8 cellular contexts compared by ENCODE assay signal in genomic region chr6:16947461-16948159, GRCh38.
DNase-seq lines count a peak whose midpoint lies in the region; ATAC-seq, FAIRE-seq and TF ChIP-seq lines count a peak whose summit lies in the region.

No MANE protein-coding gene starts in this region.

- intact Hi-C loops in IMR-90 (cut with micrococcal nuclease), result loop anchor here (5.0 kb wide), 1 partner anchor 180 kb away; no protein-coding TSS in a partner anchor
- intact Hi-C loops in left colon (cut with DNase I, micrococcal nuclease), result no loop called here
- intact Hi-C loops in kidney (cut with DNase I), result no loop called here

- H4K5ac ChIP-seq in IMR-90 (ENCODE audit: low read depth, low read length), result peak overlapping the region; percentile 87

- no peak for TF ChIP-seq RAD21 in A549 (conservative IDR thresholded peaks at IDR 0.05 in 1 of 2, IDR thresholded peaks at IDR 0.05 in 1 of 2)
- TF ChIP-seq RAD21 in IMR-90 (IDR thresholded peaks at IDR 0.05; ENCODE audit: low read length), result no peak

- POLR2A ChIA-PET in A549 (lab: Yijun Ruan, JAX) (no interaction called here), IMR-90 (lab: Charles Lee; ENCODE audit: unreplicated experiment) (no interaction called here)

- TF ChIP-seq POLR2A in A549 (IDR thresholded peaks at IDR 0.05; ENCODE audit: low read length), result no peak
- no peak for TF ChIP-seq POLR2A in IMR-90 (IDR thresholded peaks at IDR 0.05; ENCODE audit: low read depth, low read length)

- H3K4ac ChIP-seq in IMR-90 (ENCODE audit: low read depth, low read length), result peak overlapping the region; percentile 84

- TSS peak; percentile 90 for BruUV-seq in IMR-90 (replicated peaks; lab: Mats Ljungman, UMichigan)

- H3K27ac ChIP-seq in A549, result 0 out of 6 replicates have a peak overlapping the region, but pooled peaks of 1 of the 2 experiments have one; percentile 40
- H3K27ac ChIP-seq in IMR-90 (ENCODE audit: insufficient read depth, low read length), result peak overlapping the region; percentile 79
- H3K27ac ChIP-seq in kidney (ENCODE audit: low read depth in 2 of 2, low read length in 2 of 2), result no peak overlapping the region

- H3K18ac ChIP-seq in IMR-90 (ENCODE audit: low read depth, low read length), result peak overlapping the region; percentile 96; the same call in 1 of the 2 replicates

- in situ Hi-C loops in IMR-90 (cut with MboI; ENCODE audit: low sequenced_read_pairs), result no loop called here

- peak overlapping the region; percentile 68 for H4K91ac ChIP-seq in IMR-90 (ENCODE audit: insufficient read depth, low read depth, low read length)

- DNase-seq in A549 (ENCODE audit: low read depth in 1 of 2, low spot score in 1 of 2) (peak in 1 of 2 experiments; percentile 58), IMR-90 (peak; percentile 98), amniotic epithelial cell (ENCODE audit: low read depth) (peak; percentile 96), left colon (peak in 1 of 2 donors; percentile 28), ecto neural progenitor cell (ENCODE audit: low spot score) (no peak), kidney (no peak), 8988T (no peak)

- peak overlapping the region; percentile 42; the same call in 1 of the 2 replicates for H3K9ac ChIP-seq in IMR-90 (ENCODE audit: low read depth, low read length)
- H3K9ac ChIP-seq in kidney (ENCODE audit: low read length in 2 of 2), result no peak overlapping the region

- H3K56ac ChIP-seq in IMR-90 (ENCODE audit: extremely low read depth, insufficient read depth, low read length), result peak overlapping the region; percentile 51

- peak overlapping the region; percentile 94 for H2BK20ac ChIP-seq in IMR-90 (ENCODE audit: low read depth, low read length)

- no peaks in the 10 kb centered on the region for H3K27me3 ChIP-seq in IMR-90 (ENCODE audit: control insufficient read depth, insufficient read depth, low read length)

- WGBS in A549 (ENCODE audit: missing lambda C conversion rate), result 28% methylated on average over 4 of the region's 4 CpGs
- WGBS in IMR-90 (ENCODE audit: extremely low coverage in 2 of 2, insufficient read length in 1 of 2), 2 experiments, result no CpG with 5 or more reads among the region's 4 CpGs

- H3K23ac ChIP-seq in IMR-90 (ENCODE audit: low read depth, low read length), result peak overlapping the region; percentile 90

- FAIRE-seq in A549 (lab: Jason Lieb, UNC), result no peak
- no peak for FAIRE-seq in kidney (lab: Jason Lieb, UNC)

- no peaks in the 10 kb centered on the region for H4K20me1 ChIP-seq in IMR-90 (ENCODE audit: insufficient read depth, low read length)

- TF ChIP-seq CTCF in A549 (IDR thresholded peaks at IDR 0.05) (no peak), IMR-90 (conservative IDR thresholded peaks at IDR 0.05; ENCODE audit: low read depth, low read length) (no peak), kidney (IDR thresholded peaks at IDR 0.05; ENCODE audit: borderline replicate concordance, extremely low read depth, insufficient read depth) (no peak)

- peak in 1 of 2 experiments; percentile 62; a peak in 2 of 6 replicates for ATAC-seq in A549
- ATAC-seq in IMR-90 (ENCODE audit: low read depth), result peak; percentile 95
- ATAC-seq in left colon, result peak; percentile 50
- ATAC-seq in GM19397 (IDR thresholded peaks at IDR 0.05; ENCODE audit: unreplicated experiment), result no peak

- H2AFZ ChIP-seq in IMR-90 (replicated peaks; ENCODE audit: low read length, poor library complexity), result peak overlapping the region; percentile 11

- H2AK9ac ChIP-seq in IMR-90 (replicated peaks; ENCODE audit: low read depth, low read length, poor library complexity), result no peak overlapping the region

- peak overlapping the region; percentile 80 for H2BK15ac ChIP-seq in IMR-90 (ENCODE audit: low read depth, low read length)

- peak overlapping the region; percentile 98 for H2BK5ac ChIP-seq in IMR-90 (ENCODE audit: low read depth, low read length, poor library complexity, severe bottlenecking)

- H3K36me3 ChIP-seq in IMR-90 (ENCODE audit: control insufficient read depth, insufficient read depth, low read length) (no peaks in the 10 kb centered on the region), kidney (ENCODE audit: control insufficient read depth in 1 of 2, insufficient read depth in 2 of 2, low read length in 2 of 2) (no peaks in the 10 kb centered on the region)

- peak overlapping the region; percentile 80 to 92 for H4K8ac ChIP-seq in IMR-90 (ENCODE audit: low read depth in 2 of 2, low read length in 2 of 2)

- H3K4me1 ChIP-seq in A549 (0 out of 3 replicates have a peak, but pooled peaks cover 4% of the 10 kb centered on the region), IMR-90 (ENCODE audit: control insufficient read depth, insufficient read depth, low read length) (peaks cover 21% of the 10 kb centered on the region), kidney (ENCODE audit: control insufficient read depth in 1 of 2, insufficient read depth in 1 of 2, low read depth in 1 of 2, low read length in 2 of 2) (peaks cover 0 to 3% of the 10 kb centered on the region in 2 donors)

- H3K4me2 ChIP-seq in A549 (peak overlapping the region; percentile 23; the same call in 1 of the 3 replicates), IMR-90 (ENCODE audit: low read depth, low read length) (peak overlapping the region; percentile 84; the same call in 1 of the 2 replicates)

- no peak overlapping the region for H3K4me3 ChIP-seq in A549
- no peak overlapping the region for H3K4me3 ChIP-seq in IMR-90 (ENCODE audit: insufficient read depth, low read depth, low read length)
- H3K4me3 ChIP-seq in kidney (ENCODE audit: low read length in 2 of 2), result no peak overlapping the region

- no peaks in the 10 kb centered on the region for H3K79me1 ChIP-seq in IMR-90 (ENCODE audit: low read depth in 1 of 2, low read length in 2 of 2)

- dilution Hi-C loops in IMR-90 (cut with HindIII; ENCODE audit: low sequenced_read_pairs, unreplicated experiment), result no loop called here

- peak overlapping the region; percentile 97 for H2BK120ac ChIP-seq in IMR-90 (ENCODE audit: low read depth, low read length)

- peaks cover 6% of the 10 kb centered on the region; the same call in 1 of the 2 replicates for H3K9me1 ChIP-seq in IMR-90 (ENCODE audit: insufficient read depth, low read length)

- peak overlapping the region; percentile 57 for H2AK5ac ChIP-seq in IMR-90 (ENCODE audit: low read depth, low read length)

- peak overlapping the region; percentile 87 for H3K14ac ChIP-seq in IMR-90 (replicated peaks; ENCODE audit: low read depth, low read length)

- CTCF ChIA-PET in A549 (lab: Yijun Ruan, JAX) (interaction anchor here (3.9 kb wide), 1 partner anchor 16 kb away, joined by 19 read pairs; no protein-coding TSS in a partner anchor), IMR-90 (lab: Yijun Ruan, JAX) (no interaction called here)

- H3K9me3 ChIP-seq in A549 (no peaks in the 10 kb centered on the region), IMR-90 (ENCODE audit: control insufficient read depth, insufficient read depth, low read length) (no peaks in the 10 kb centered on the region; the same call in 1 of the 2 replicates), kidney (ENCODE audit: control insufficient read depth in 1 of 2, low read length in 2 of 2) (no peaks in the 10 kb centered on the region)

- TF ChIP-seq EP300 in A549 (IDR thresholded peaks at IDR 0.05), result no peak

TF ChIP-seq in A549, 52 proteins besides CTCF, POLR2A, EP300 and RAD21:
- TF ChIP-seq, protein P1, sequence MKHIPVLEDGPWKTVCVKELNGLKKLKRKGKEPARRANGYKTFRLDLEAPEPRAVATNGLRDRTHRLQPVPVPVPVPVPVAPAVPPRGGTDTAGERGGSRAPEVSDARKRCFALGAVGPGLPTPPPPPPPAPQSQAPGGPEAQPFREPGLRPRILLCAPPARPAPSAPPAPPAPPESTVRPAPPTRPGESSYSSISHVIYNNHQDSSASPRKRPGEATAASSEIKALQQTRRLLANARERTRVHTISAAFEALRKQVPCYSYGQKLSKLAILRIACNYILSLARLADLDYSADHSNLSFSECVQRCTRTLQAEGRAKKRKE (CRISPR knock-in tag; IDR thresholded peaks at IDR 0.05; ENCODE audit: low read depth), result no peak
- TF ChIP-seq ZC3H11A (IDR thresholded peaks at IDR 0.05), result no peak
- no peak for TF ChIP-seq ZSCAN20 (CRISPR knock-in tag; IDR thresholded peaks at IDR 0.05)
- TF ChIP-seq HEYL (CRISPR knock-in tag; IDR thresholded peaks at IDR 0.05), result no peak
- no peak for TF ChIP-seq EHMT2 (IDR thresholded peaks at IDR 0.05; ENCODE audit: low read depth)
- TF ChIP-seq EHF (CRISPR knock-in tag; IDR thresholded peaks at IDR 0.05), result no peak
- TF ChIP-seq NFE2L2 (conservative IDR thresholded peaks at IDR 0.05; ENCODE audit: low read length), result no peak
- no peak for TF ChIP-seq TFCP2L1 (CRISPR knock-in tag; IDR thresholded peaks at IDR 0.05)
- no peak for TF ChIP-seq NPAS2 (CRISPR knock-in tag; IDR thresholded peaks at IDR 0.05; ENCODE audit: borderline replicate concordance)
- TF ChIP-seq KDM1A (IDR thresholded peaks at IDR 0.05; ENCODE audit: low read depth), result no peak
- no peak for TF ChIP-seq ZFP36 (IDR thresholded peaks at IDR 0.05; ENCODE audit: borderline replicate concordance, partially characterized antibody)
- TF ChIP-seq RARB (CRISPR knock-in tag; IDR thresholded peaks at IDR 0.05), result no peak

TF ChIP-seq in IMR-90, 13 proteins besides CTCF, POLR2A, EP300 and RAD21:
- TF ChIP-seq FOS (IDR thresholded peaks at IDR 0.05; ENCODE audit: low read depth, low read length) (no peak), NFE2L2 (IDR thresholded peaks at IDR 0.05; ENCODE audit: low read depth, low read length) (peak; percentile 95), MAFK (IDR thresholded peaks at IDR 0.05; ENCODE audit: low read depth, low read length) (peak; percentile 63), SMC3 (IDR thresholded peaks at IDR 0.05; ENCODE audit: low read depth, low read length) (no peak; the same call in 1 of the 2 replicates), BHLHE40 (IDR thresholded peaks at IDR 0.05; ENCODE audit: low read depth, low read length) (0 out of 2 replicates have a peak, but pooled peaks have one; percentile 17), CEBPB (IDR thresholded peaks at IDR 0.05; ENCODE audit: low read depth, low read length) (peak; percentile 90)

Comparison
In these comparisons a context has a peak if more than half of its experiments do, and no peak if none do; other contexts are left out.
1. DNase-seq: peak in IMR-90 (single experiment) and amniotic epithelial cell (single experiment); none in ecto neural progenitor cell (single experiment), kidney (single experiment) and 8988T (single experiment).